1 cellular context compared by ENCODE assay signal in genomic region chr11:40291304-40292100, GRCh38.
TF ChIP-seq lines count a peak whose summit lies in the region.

No MANE protein-coding gene starts in this region.

TF ChIP-seq in GM23338, 12 proteins besides CTCF, POLR2A, EP300 and RAD21 (continued from another document):
- TF ChIP-seq ZNF462 (CRISPR knock-in tag; IDR thresholded peaks at IDR 0.05) (no peak), REST (IDR thresholded peaks at IDR 0.05; ENCODE audit: unreplicated experiment) (no peak)
TF ChIP-seq in GM23338: peak in this region for 0.
